Comparison of ENCODE assay signal across 1 cellular context in the genomic region with DNA sequence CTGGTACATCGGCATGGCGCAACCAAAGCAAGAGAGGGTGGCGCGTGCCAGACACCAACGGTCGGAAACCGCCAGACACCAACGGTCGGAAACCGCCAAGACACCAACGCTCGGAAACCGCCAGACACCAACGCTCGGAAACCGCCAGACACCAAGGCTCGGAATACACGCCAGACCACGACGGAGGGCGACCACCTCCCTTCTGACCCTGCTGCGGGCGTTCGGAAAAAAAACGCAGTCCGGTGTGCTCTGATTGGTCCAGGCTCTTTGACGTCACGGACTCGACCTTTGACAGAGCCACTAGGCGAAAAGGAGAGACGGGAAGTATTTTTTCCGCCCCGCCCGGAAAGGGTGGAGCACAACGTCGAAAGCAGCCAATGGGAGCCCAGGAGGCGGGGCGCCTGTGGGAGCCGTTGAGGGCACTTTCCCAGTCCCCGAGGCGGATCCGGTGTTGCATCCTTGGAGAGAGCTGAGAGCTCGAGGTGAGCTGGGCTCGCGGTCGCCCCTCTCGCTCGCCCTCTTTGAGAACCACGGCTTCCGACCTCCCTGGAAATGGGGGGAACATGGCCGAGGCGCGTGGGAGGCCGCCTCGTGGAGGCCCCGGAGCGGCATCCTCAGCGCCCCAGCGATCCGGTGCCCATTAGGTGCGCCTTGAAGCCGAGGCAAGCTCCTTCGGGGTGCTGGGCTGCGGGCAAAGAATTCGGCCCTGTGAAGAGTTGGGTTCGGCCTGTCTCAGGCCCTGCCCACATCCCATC.
TF ChIP-seq lines count a peak whose summit lies in the region.
"Not testable (repeated sequence)": the region's sequence is repeated elsewhere in the genome, so short reads cannot be mapped to it uniquely, and the experiment has no call there.

No MANE protein-coding gene starts in this region.

TF ChIP-seq in K562, 482 proteins besides CTCF, POLR2A, EP300 and RAD21 (continues in another document):
- TF ChIP-seq ATF1 (CRISPR knock-in tag; IDR thresholded peaks at IDR 0.05); MYBL2 (CRISPR knock-in tag; IDR thresholded peaks at IDR 0.05; ENCODE audit: borderline replicate concordance): not testable (repeated sequence)
- TF ChIP-seq ATF1 (tag; IDR thresholded peaks at IDR 0.05) (peak; percentile 97), ZBTB17 (CRISPR knock-in tag; IDR thresholded peaks at IDR 0.05) (0 out of 2 replicates have a peak, but pooled peaks have one; percentile 27), HNRNPLL (IDR thresholded peaks at IDR 0.05; ENCODE audit: low read depth, low read length, poor library complexity, severe bottlenecking) (peak; percentile 33), NFIC (IDR thresholded peaks at IDR 0.05) (peak; percentile 36; the same call in 1 of the 2 replicates), MBD2 (IDR thresholded peaks at IDR 0.05; ENCODE audit: borderline replicate concordance, low read depth) (peak; percentile 78), ASH1L (IDR thresholded peaks at IDR 0.05; ENCODE audit: borderline replicate concordance, low read depth, partially characterized antibody) (peak; percentile 63), CBX1 (IDR thresholded peaks at IDR 0.05; ENCODE audit: low read depth) (0 out of 2 replicates have a peak, but pooled peaks have one; percentile 48), THRB (CRISPR knock-in tag; conservative IDR thresholded peaks at IDR 0.05) (0 out of 2 replicates have a peak, but pooled peaks have one; percentile 52), MGA (IDR thresholded peaks at IDR 0.05) (0 out of 2 replicates have a peak, but pooled peaks have one; percentile 17), TAF1 (IDR thresholded peaks at IDR 0.05; ENCODE audit: control insufficient read depth, extremely low read depth, insufficient read depth, low read length, severe bottlenecking) (peak; percentile 90), NFYB (IDR thresholded peaks at IDR 0.05; ENCODE audit: extremely low read depth, insufficient read length) (peak; percentile 43), SMAD4 (CRISPR knock-in tag; conservative IDR thresholded peaks at IDR 0.05) (peak; percentile 76), POLR2H (tag; IDR thresholded peaks at IDR 0.05; ENCODE audit: low read depth) (peak; percentile 94), SP1 (CRISPR knock-in tag; IDR thresholded peaks at IDR 0.05) (peak; percentile 75; the same call in 1 of the 2 replicates), MYBL2 (IDR thresholded peaks at IDR 0.05; ENCODE audit: low read depth) (peak; percentile 93), PHF8 (IDR thresholded peaks at IDR 0.05; ENCODE audit: borderline replicate concordance, low read length) (peak; percentile 44; the same call in 1 of the 2 replicates), ATF7 (IDR thresholded peaks at IDR 0.05) (peak; percentile 76), ARNT (IDR thresholded peaks at IDR 0.05) (peak in 1 of 2 experiments; percentile 19; a peak in 1 of 4 replicates), RB1 (IDR thresholded peaks at IDR 0.05; ENCODE audit: low read depth) (0 out of 2 replicates have a peak, but pooled peaks have one; percentile 21), EP400 (IDR thresholded peaks at IDR 0.05) (peak; percentile 92), CREM (IDR thresholded peaks at IDR 0.05; ENCODE audit: low read depth) (peak; percentile 32; the same call in 1 of the 2 replicates), KDM2B (CRISPR knock-in tag; IDR thresholded peaks at IDR 0.05) (0 out of 2 replicates have a peak, but pooled peaks have one; percentile 37), NR2C1 (IDR thresholded peaks at IDR 0.05) (peak; percentile 91), NR2C1 (tag; IDR thresholded peaks at IDR 0.05) (peak; percentile 92), NR2C2 (CRISPR knock-in tag; IDR thresholded peaks at IDR 0.05) (peak; percentile 72; the same call in 1 of the 2 replicates), NR2C2 (tag; IDR thresholded peaks at IDR 0.05) (peak; percentile 77), ELF4 (CRISPR knock-in tag; IDR thresholded peaks at IDR 0.05) (peak; percentile 59; the same call in 1 of the 2 replicates)
- TF ChIP-seq, protein P1, sequence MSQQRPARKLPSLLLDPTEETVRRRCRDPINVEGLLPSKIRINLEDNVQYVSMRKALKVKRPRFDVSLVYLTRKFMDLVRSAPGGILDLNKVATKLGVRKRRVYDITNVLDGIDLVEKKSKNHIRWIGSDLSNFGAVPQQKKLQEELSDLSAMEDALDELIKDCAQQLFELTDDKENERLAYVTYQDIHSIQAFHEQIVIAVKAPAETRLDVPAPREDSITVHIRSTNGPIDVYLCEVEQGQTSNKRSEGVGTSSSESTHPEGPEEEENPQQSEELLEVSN (IDR thresholded peaks at IDR 0.05; ENCODE audit: borderline replicate concordance in 1 of 2, extremely low read depth in 1 of 2, insufficient read depth in 1 of 2, insufficient read length in 1 of 2, low read depth in 1 of 2, low read length in 1 of 2, poor library complexity in 1 of 2, severe bottlenecking in 1 of 2) = peak in 1 of 2 experiments; percentile 45
- TF ChIP-seq, protein P2, sequence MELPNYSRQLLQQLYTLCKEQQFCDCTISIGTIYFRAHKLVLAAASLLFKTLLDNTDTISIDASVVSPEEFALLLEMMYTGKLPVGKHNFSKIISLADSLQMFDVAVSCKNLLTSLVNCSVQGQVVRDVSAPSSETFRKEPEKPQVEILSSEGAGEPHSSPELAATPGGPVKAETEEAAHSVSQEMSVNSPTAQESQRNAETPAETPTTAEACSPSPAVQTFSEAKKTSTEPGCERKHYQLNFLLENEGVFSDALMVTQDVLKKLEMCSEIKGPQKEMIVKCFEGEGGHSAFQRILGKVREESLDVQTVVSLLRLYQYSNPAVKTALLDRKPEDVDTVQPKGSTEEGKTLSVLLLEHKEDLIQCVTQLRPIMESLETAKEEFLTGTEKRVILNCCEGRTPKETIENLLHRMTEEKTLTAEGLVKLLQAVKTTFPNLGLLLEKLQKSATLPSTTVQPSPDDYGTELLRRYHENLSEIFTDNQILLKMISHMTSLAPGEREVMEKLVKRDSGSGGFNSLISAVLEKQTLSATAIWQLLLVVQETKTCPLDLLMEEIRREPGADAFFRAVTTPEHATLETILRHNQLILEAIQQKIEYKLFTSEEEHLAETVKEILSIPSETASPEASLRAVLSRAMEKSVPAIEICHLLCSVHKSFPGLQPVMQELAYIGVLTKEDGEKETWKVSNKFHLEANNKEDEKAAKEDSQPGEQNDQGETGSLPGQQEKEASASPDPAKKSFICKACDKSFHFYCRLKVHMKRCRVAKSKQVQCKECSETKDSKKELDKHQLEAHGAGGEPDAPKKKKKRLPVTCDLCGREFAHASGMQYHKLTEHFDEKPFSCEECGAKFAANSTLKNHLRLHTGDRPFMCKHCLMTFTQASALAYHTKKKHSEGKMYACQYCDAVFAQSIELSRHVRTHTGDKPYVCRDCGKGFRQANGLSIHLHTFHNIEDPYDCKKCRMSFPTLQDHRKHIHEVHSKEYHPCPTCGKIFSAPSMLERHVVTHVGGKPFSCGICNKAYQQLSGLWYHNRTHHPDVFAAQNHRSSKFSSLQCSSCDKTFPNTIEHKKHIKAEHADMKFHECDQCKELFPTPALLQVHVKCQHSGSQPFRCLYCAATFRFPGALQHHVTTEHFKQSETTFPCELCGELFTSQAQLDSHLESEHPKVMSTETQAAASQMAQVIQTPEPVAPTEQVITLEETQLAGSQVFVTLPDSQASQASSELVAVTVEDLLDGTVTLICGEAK (IDR thresholded peaks at IDR 0.05) = peak; percentile 71
- TF ChIP-seq, protein P2 (CRISPR knock-in tag; IDR thresholded peaks at IDR 0.05) = 0 out of 2 replicates have a peak, but pooled peaks have one; percentile 23
